ENCODE assay signal across 1 cellular context in the genomic region with DNA sequence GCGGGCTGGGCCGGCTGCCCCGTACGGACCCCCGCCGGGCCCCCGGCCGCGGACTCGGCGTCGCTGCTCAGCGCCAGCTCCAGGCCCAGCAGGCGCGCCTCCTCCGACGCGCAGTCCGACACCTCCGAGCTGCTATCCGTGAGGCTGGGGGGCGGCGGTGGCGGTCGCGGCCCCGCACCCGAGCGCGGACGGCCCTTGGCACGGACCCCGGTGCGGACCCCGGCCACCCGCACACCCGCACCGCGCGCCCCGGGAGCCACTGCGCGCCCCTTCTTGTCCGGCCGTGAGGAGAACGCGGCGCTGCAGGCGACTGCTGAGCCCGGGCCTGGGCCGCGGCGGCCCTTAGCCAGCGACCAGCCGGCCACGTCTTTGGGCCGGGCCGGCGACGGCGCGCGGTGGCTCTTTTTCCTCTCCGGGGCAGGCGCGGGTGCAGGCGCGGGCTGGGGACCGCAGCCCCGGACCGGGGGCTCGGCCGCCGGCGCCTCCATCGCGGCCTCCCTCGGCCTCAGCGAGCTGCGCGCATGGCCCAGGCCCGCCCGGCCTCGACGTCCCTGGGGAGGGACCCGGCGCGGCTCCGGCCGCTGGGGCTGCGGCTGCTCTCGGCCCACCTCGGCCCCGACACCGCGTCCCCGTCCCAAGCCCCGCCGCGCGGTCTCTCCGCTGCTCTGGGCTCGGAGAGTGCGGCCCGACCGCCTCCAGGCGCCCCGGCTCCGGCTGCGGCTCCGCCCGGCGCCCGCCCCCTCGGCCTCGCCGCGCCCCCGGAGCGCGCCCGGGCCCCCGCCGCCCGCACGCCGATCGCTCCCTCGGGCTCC.
A peak's percentile ranks its signal among the peaks of the same experiment; 100 is the strongest.
TF ChIP-seq lines count a peak whose summit lies in the region.

No MANE protein-coding gene starts in this region.

TF ChIP-seq in HepG2, 621 proteins besides CTCF, POLR2A, EP300 and RAD21 (continued from another document):
- peak; percentile 50 for TF ChIP-seq IKZF4 (CRISPR knock-in tag; IDR thresholded peaks at IDR 0.05; ENCODE audit: borderline replicate concordance, low read depth, not compliant biosample characterization)
- TF ChIP-seq ZNF777 (CRISPR knock-in tag; IDR thresholded peaks at IDR 0.05) = peak; percentile 90
- TF ChIP-seq HOXA3 (CRISPR knock-in tag; IDR thresholded peaks at IDR 0.05) = peak; percentile 18; the same call in 1 of the 2 replicates
- TF ChIP-seq ZFY (CRISPR knock-in tag; IDR thresholded peaks at IDR 0.05) = peak; percentile 71
- TF ChIP-seq SRY (CRISPR knock-in tag; IDR thresholded peaks at IDR 0.05) = peak; percentile 29; the same call in 1 of the 2 replicates
- no peak for TF ChIP-seq GATA4 (IDR thresholded peaks at IDR 0.05; ENCODE audit: borderline replicate concordance, low read depth)
- peak; percentile 39; the same call in 1 of the 2 replicates for TF ChIP-seq MYC (CRISPR knock-in tag; IDR thresholded peaks at IDR 0.05; ENCODE audit: borderline replicate concordance)
- TF ChIP-seq RBFOX2 (IDR thresholded peaks at IDR 0.05; ENCODE audit: low read depth, low read length) = peak; percentile 39; the same call in 1 of the 2 replicates
- TF ChIP-seq ZNF724P (CRISPR knock-in tag; IDR thresholded peaks at IDR 0.05; ENCODE audit: borderline replicate concordance) = peak; percentile 66; the same call in 1 of the 2 replicates
